Comparison of ENCODE assay signal across 15 cellular contexts in the genomic region with DNA sequence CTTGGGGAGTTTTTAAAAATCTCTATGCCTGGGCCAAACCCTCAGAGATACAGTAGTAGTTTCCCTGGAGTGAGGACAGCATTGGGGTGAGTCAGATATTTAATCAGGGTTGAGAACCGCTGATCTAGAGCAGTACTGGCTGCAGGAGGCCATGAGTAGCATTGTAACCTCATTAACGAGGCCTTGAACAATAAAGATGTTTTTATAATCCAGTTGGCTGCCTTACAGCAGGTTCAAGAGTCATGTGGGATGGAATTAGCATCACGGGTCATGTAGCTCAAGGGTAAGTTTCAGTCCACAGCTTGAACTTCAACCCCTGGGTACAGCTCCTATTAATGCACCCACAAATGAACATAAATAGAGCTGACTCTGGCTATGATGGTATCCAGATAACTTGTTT. TPM values are rescaled to one million over a fixed set of nuclear protein-coding genes. Genes with fewer than 3 reads are reported as not detected.
DNase-seq lines count a peak whose midpoint lies in the region; ATAC-seq, FAIRE-seq and TF ChIP-seq lines count a peak whose summit lies in the region.
"Had no signal": no experiment of that assay in that cellular context is flagged by ENCODE, and none has a peak within 500 bp of the region (broad histone marks: within the 10 kb centered on the region; RNA-seq: fewer than 3 reads in every experiment).

No MANE protein-coding gene starts in this region.

- no peaks in the 10 kb centered on the region for H3K27me3 ChIP-seq in bronchial epithelial cell (ENCODE audit: control insufficient read depth, insufficient read depth, low read length)
- H3K27me3 ChIP-seq: ascending aorta had no signal

- no peaks in the 10 kb centered on the region for H3K36me3 ChIP-seq in bronchial epithelial cell (ENCODE audit: control insufficient read depth, insufficient read depth, low read length)
- H3K36me3 ChIP-seq: ascending aorta had no signal

- no peak for ATAC-seq in GM18498 (IDR thresholded peaks at IDR 0.05; ENCODE audit: unreplicated experiment)
- no peak for ATAC-seq in GM18867 (IDR thresholded peaks at IDR 0.05; ENCODE audit: unreplicated experiment)
- no peak for ATAC-seq in GM21360 (IDR thresholded peaks at IDR 0.05; ENCODE audit: unreplicated experiment)
- ATAC-seq: activated T-cell treated with anti-CD3 and anti-CD28 coated beads, Interleukin-2, amount 50 U/mL, for 72 hours had no signal

- no peak for FAIRE-seq in bronchial epithelial cell (lab: Jason Lieb, UNC)
- FAIRE-seq: GM12891 had no signal

- no peak overlapping the region for H3K4me3 ChIP-seq in bronchial epithelial cell (ENCODE audit: low read depth, low read length)
- H3K4me3 ChIP-seq: ascending aorta had no signal

- DNase-seq in AG20443 (ENCODE audit: low spot score) (peak; percentile 27), LoVo (ENCODE audit: low spot score) (peak; percentile 37), bronchial epithelial cell (ENCODE audit: low read depth) (peak; percentile 30), left kidney (ENCODE audit: low read depth, low spot score) (peak; percentile 51), amygdala (lab: John Stamatoyannopoulos, UW) (no peak)
- DNase-seq: activated CD4-positive, alpha-beta T cell treated with anti-CD3 and anti-CD28 coated beads for 1 hour; activated T-cell treated with anti-CD3 and anti-CD28 coated beads, Interleukin-2, amount 50 U/mL, for 72 hours; DMS79; NCI-H2081 treated with DMSO at 0.1 percent for 48 hours; SW 1271 had no signal

- no peak for TF ChIP-seq CTCF in bronchial epithelial cell (IDR thresholded peaks at IDR 0.05; ENCODE audit: insufficient read depth, low read length, severe bottlenecking)

RNA-seq across cellular contexts. Expression of a gene that starts 5.1 kb away (rescaled TPM):
- 7.8 and 8.2 TPM in 2 replicates for total RNA-seq in bronchial epithelial cell

RNA-seq across cellular contexts. Expression of a gene that starts 48.2 kb away (rescaled TPM):
- total RNA-seq in bronchial epithelial cell: 12.3 and 12.9 TPM in 2 replicates

Comparison
In these comparisons a context has a peak if more than half of its experiments do, and no peak if none do; other contexts are left out.
1. DNase-seq: peak in AG20443 (single experiment), LoVo (single experiment), bronchial epithelial cell (single experiment) and left kidney (single experiment); none in amygdala (0 of 56).